ENCODE assay signal across 9 cellular contexts in genomic region chr3:171257251-171258179, GRCh38.
DNase-seq lines count a peak whose midpoint lies in the region; ATAC-seq and TF ChIP-seq lines count a peak whose summit lies in the region.
"Had no signal": no experiment of that assay in that cellular context is flagged by ENCODE, and none has a peak within 500 bp of the region (broad histone marks: within the 10 kb centered on the region; RNA-seq: fewer than 3 reads in every experiment).

No MANE protein-coding gene starts in this region.

- H3K27ac ChIP-seq in ascending aorta: no peak overlapping the region
- H3K27ac ChIP-seq: BLaER1 treated with 17β-estradiol and CSF1 and Interleukin-3, amounts not matched to agents 10 nM and 100 nM had no signal

- H3K4me3 Mint-ChIP-seq in activated T-cell treated with anti-CD3 and anti-CD28 coated beads, Interleukin-2, amount 50 U/mL, for 72 hours: peak overlapping the region; percentile 63 to 81

- peak; percentile 21 to 46 for ATAC-seq in activated T-cell treated with anti-CD3 and anti-CD28 coated beads, Interleukin-2, amount 50 U/mL, for 72 hours (replicated peaks in 1 of 2)
- ATAC-seq in HG03045 (IDR thresholded peaks at IDR 0.05; ENCODE audit: unreplicated experiment): peak; percentile 75

- no peaks in the 10 kb centered on the region for H3K27me3 Mint-ChIP-seq in activated T-cell treated with anti-CD3 and anti-CD28 coated beads, Interleukin-2, amount 50 U/mL, for 72 hours (ENCODE audit: low read depth)

- peaks cover 0 to 6% of the 10 kb centered on the region in 2 donors for H3K4me1 ChIP-seq in ascending aorta

- peaks cover 0 to 2% of the 10 kb centered on the region in 2 donors for H3K36me3 Mint-ChIP-seq in activated T-cell treated with anti-CD3 and anti-CD28 coated beads, Interleukin-2, amount 50 U/mL, for 72 hours (ENCODE audit: insufficient read depth in 2 of 2)

- TF ChIP-seq CTCF in ascending aorta (IDR thresholded peaks at IDR 0.05): no peak

- peak overlapping the region; percentile 91 for H3K27ac Mint-ChIP-seq in activated T-cell treated with anti-CD3 and anti-CD28 coated beads, Interleukin-2, amount 50 U/mL, for 72 hours

- peaks cover 94% of the 10 kb centered on the region for H3K4me1 Mint-ChIP-seq in activated T-cell treated with anti-CD3 and anti-CD28 coated beads, Interleukin-2, amount 50 U/mL, for 72 hours (ENCODE audit: low read depth)

- H3K36me3 ChIP-seq in ascending aorta: no peaks in the 10 kb centered on the region
- H3K36me3 ChIP-seq: BLaER1 treated with 17β-estradiol and CSF1 and Interleukin-3, amounts not matched to agents 10 nM and 100 nM had no signal

- H3K9me3 ChIP-seq in ascending aorta: no peaks in the 10 kb centered on the region
- H3K9me3 ChIP-seq: BLaER1 treated with 17β-estradiol and CSF1 and Interleukin-3, amounts not matched to agents 10 nM and 100 nM had no signal

- H3K27me3 ChIP-seq in ascending aorta: no peaks in the 10 kb centered on the region
- H3K27me3 ChIP-seq: BLaER1 treated with 17β-estradiol and CSF1 and Interleukin-3, amounts not matched to agents 10 nM and 100 nM had no signal

- no peak overlapping the region for H3K4me3 ChIP-seq in ascending aorta
- H3K4me3 ChIP-seq: BLaER1 treated with 17β-estradiol and CSF1 and Interleukin-3, amounts not matched to agents 10 nM and 100 nM had no signal

- no peak for DNase-seq in activated T-cell treated with anti-CD3 and anti-CD28 coated beads, Interleukin-2, amount 50 U/mL, for 72 hours
- DNase-seq in activated T-cell treated with anti-CD3 and anti-CD28 coated beads, Interleukin-2, amount 50 U/mL, for 48 hours: no peak
- DNase-seq in amniotic epithelial cell (ENCODE audit: low read depth) (peak; percentile 27), stromal cell of bone marrow (ENCODE audit: low read depth) (peak; percentile 53), occipital lobe (lab: John Stamatoyannopoulos, UW) (no peak), hypothalamus (lab: John Stamatoyannopoulos, UW) (no peak), ascending aorta (ENCODE audit: low spot score in 2 of 2) (no peak)

- intact Hi-C loops in ascending aorta (cut with DNase I): no loop called here

- H3K9me3 Mint-ChIP-seq in activated T-cell treated with anti-CD3 and anti-CD28 coated beads, Interleukin-2, amount 50 U/mL, for 72 hours: peaks cover 0 to 3% of the 10 kb centered on the region in 2 donors

Comparison
In these comparisons a context has a peak if more than half of its experiments do, and no peak if none do; other contexts are left out.
1. DNase-seq: peak in amniotic epithelial cell (single experiment) and stromal cell of bone marrow (single experiment); none in activated T-cell treated with anti-CD3 and anti-CD28 coated beads, Interleukin-2, amount 50 U/mL, for 72 hours (0 of 2), activated T-cell treated with anti-CD3 and anti-CD28 coated beads, Interleukin-2, amount 50 U/mL, for 48 hours (0 of 2), occipital lobe (single experiment), hypothalamus (0 of 51) and ascending aorta (0 of 2).